In the genomic region with DNA sequence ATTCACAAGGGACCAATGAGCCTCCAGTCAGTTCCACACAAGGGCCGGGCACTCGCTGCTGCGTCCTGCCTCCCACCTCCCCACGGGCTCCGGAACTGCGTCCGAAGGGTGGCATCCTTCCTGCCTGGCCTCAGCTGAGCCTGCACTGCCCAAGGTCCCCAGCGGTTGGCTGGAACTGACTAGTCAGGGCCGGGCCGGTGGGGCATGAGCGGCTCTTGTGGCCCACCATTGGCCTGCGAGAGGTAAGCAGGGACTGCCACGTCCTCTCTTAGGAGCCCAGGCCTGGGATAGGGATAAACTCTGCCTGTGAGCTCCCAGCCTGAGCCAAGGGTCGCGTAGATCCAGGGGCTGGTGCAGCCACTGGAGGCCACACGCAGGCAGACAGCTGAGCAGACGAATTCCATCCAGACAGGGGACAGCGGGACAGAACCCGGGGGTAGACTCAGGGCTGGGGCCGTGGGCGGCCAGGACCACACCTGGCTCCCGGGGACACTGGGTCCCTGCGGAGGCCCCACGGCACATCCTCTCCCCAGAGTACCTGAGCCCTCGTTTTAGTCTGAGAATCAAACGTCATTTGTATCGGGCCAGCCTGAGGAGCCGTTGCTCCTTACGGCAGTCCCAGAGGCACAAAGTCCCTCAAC, we compare ENCODE assay signal across 17 cellular contexts.
A peak's percentile ranks its signal among the peaks of the same experiment; 100 is the strongest.
DNase-seq lines count a peak whose midpoint lies in the region; ATAC-seq and TF ChIP-seq lines count a peak whose summit lies in the region.
"Had no signal": no experiment of that assay in that cellular context is flagged by ENCODE, and none has a peak within 500 bp of the region (broad histone marks: within the 10 kb centered on the region; RNA-seq: fewer than 3 reads in every experiment).

No MANE protein-coding gene starts in this region.

- H3K27me3 Mint-ChIP-seq in natural killer cell treated with Interleukin-12 subunit alpha and Interleukin-12 subunit beta and Interleukin-15 and Interleukin-18, amount 100 ng/mL, for 72 hours, result peaks cover 0 to 4% of the 10 kb centered on the region in 2 donors
- peaks cover 3 to 8% of the 10 kb centered on the region in 2 donors for H3K27me3 Mint-ChIP-seq in natural killer cell (ENCODE audit: low read depth in 2 of 2)
- no peaks in the 10 kb centered on the region for H3K27me3 Mint-ChIP-seq in neural crest cell (ENCODE audit: low read depth)
- H3K27me3 Mint-ChIP-seq: CD4-positive, alpha-beta T cell had no signal

- peak; percentile 25 to 26 for ATAC-seq in natural killer cell treated with Interleukin-12 subunit alpha and Interleukin-12 subunit beta and Interleukin-15 and Interleukin-18, amount 100 ng/mL, for 72 hours
- ATAC-seq in natural killer cell (no peak), aorta (ENCODE audit: low FRiP score) (peak; percentile 20), GM21390 (IDR thresholded peaks at IDR 0.05; ENCODE audit: unreplicated experiment) (no peak), GM18858 (IDR thresholded peaks at IDR 0.05; ENCODE audit: unreplicated experiment) (no peak)
- ATAC-seq: GM12878, GM23338 had no signal

- H3K4me3 Mint-ChIP-seq in natural killer cell treated with Interleukin-12 subunit alpha and Interleukin-12 subunit beta and Interleukin-15 and Interleukin-18, amount 100 ng/mL, for 72 hours, result no peak overlapping the region
- H3K4me3 Mint-ChIP-seq in natural killer cell (no peak overlapping the region), neural crest cell (no peak overlapping the region)
- H3K4me3 Mint-ChIP-seq: CD4-positive, alpha-beta T cell; GM23338 had no signal

- H3K27ac ChIP-seq in caudate nucleus (ENCODE audit: low read depth, low read length) (peak overlapping the region; percentile 80), aorta (ENCODE audit: low read depth in 1 of 2, low read length in 2 of 2) (no peak overlapping the region)

- DNase-seq in natural killer cell treated with Interleukin-12 subunit alpha and Interleukin-12 subunit beta and Interleukin-15 and Interleukin-18, amount 100 ng/mL, for 72 hours (ENCODE audit: low spot score), result no peak
- no peak for DNase-seq in natural killer cell
- peak in 4 of 61 donors; percentile 8 to 29 (median 28) for DNase-seq in caudate nucleus (lab: John Stamatoyannopoulos, UW)
- DNase-seq in neural crest cell (ENCODE audit: low read depth, low spot score), result no peak
- no peak for DNase-seq in aorta
- no peak for DNase-seq in NCI-H2081 (lab: John Stamatoyannopoulos, UW)
- DNase-seq: 8988T; AML-193; C1 segment of cervical spinal cord; Calu3; CD4-positive, alpha-beta T cell; DMS79; H7 had no signal

- H3K36me3 Mint-ChIP-seq in natural killer cell treated with Interleukin-12 subunit alpha and Interleukin-12 subunit beta and Interleukin-15 and Interleukin-18, amount 100 ng/mL, for 72 hours, result no peaks in the 10 kb centered on the region
- H3K36me3 Mint-ChIP-seq in natural killer cell (no peaks in the 10 kb centered on the region), neural crest cell (ENCODE audit: low read depth) (peaks cover 4% of the 10 kb centered on the region)

- intact Hi-C loops in natural killer cell (cut with micrococcal nuclease), result loop anchor here (5.0 kb wide), 1 partner anchor 1694 kb away; no protein-coding TSS in a partner anchor
- intact Hi-C loops in aorta (cut with DNase I), result loop anchor here in 1 of 2 donors (5.0 kb wide), 1 partner anchor 1694 kb away; no protein-coding TSS in a partner anchor

- peaks cover 8% of the 10 kb centered on the region in 2 donors for H3K4me1 Mint-ChIP-seq in natural killer cell treated with Interleukin-12 subunit alpha and Interleukin-12 subunit beta and Interleukin-15 and Interleukin-18, amount 100 ng/mL, for 72 hours (ENCODE audit: low read depth in 2 of 2)
- H3K4me1 Mint-ChIP-seq in natural killer cell, result peaks cover 8 to 9% of the 10 kb centered on the region in 2 donors
- peaks cover 10% of the 10 kb centered on the region for H3K4me1 Mint-ChIP-seq in neural crest cell

- H3K27ac Mint-ChIP-seq in natural killer cell treated with Interleukin-12 subunit alpha and Interleukin-12 subunit beta and Interleukin-15 and Interleukin-18, amount 100 ng/mL, for 72 hours, result no peak overlapping the region
- H3K27ac Mint-ChIP-seq in natural killer cell, result no peak overlapping the region
- peak overlapping the region; percentile 29 for H3K27ac Mint-ChIP-seq in neural crest cell (ENCODE audit: unreplicated experiment)
- H3K27ac Mint-ChIP-seq: CD4-positive, alpha-beta T cell; GM23338 had no signal

- H3K4me3 ChIP-seq in aorta (ENCODE audit: low read length in 2 of 2), result no peak overlapping the region
- H3K4me3 ChIP-seq: GM12878, GM23338 had no signal

- H3K9me3 Mint-ChIP-seq in natural killer cell treated with Interleukin-12 subunit alpha and Interleukin-12 subunit beta and Interleukin-15 and Interleukin-18, amount 100 ng/mL, for 72 hours, result no peaks in the 10 kb centered on the region
- no peaks in the 10 kb centered on the region for H3K9me3 Mint-ChIP-seq in natural killer cell
- H3K9me3 Mint-ChIP-seq in neural crest cell, result no peaks in the 10 kb centered on the region
- H3K9me3 Mint-ChIP-seq: CD4-positive, alpha-beta T cell had no signal

- H3K9me3 ChIP-seq in aorta (ENCODE audit: control insufficient read depth, low read length), result no peaks in the 10 kb centered on the region

- 92 to 93% methylated on average over 29 of the region's 29 CpGs for WGBS in aorta, 2 donors

- H3K27me3 ChIP-seq in aorta (ENCODE audit: control insufficient read depth in 1 of 2, insufficient read depth in 2 of 2, low read length in 1 of 2), result no peaks in the 10 kb centered on the region

- H3K36me3 ChIP-seq in aorta (ENCODE audit: control insufficient read depth in 1 of 2, insufficient read depth in 2 of 2, low read length in 1 of 2), result no peaks in the 10 kb centered on the region

- H3K4me1 ChIP-seq in aorta (ENCODE audit: control insufficient read depth in 1 of 2, insufficient read depth in 2 of 2, low read length in 2 of 2), result no peaks in the 10 kb centered on the region

- no peak for TF ChIP-seq CTCF in natural killer cell (IDR thresholded peaks at IDR 0.05)
- no peak for TF ChIP-seq CTCF in neural crest cell (conservative IDR thresholded peaks at IDR 0.05)

Comparison
In these comparisons a context has a peak if more than half of its experiments do, and no peak if none do; other contexts are left out.
1. ATAC-seq: peak in natural killer cell treated with Interleukin-12 subunit alpha and Interleukin-12 subunit beta and Interleukin-15 and Interleukin-18, amount 100 ng/mL, for 72 hours (2 of 2) and aorta (single experiment); none in natural killer cell (0 of 3), GM21390 (single experiment) and GM18858 (single experiment).